20 cellular contexts compared by ENCODE assay signal in genomic region chr18:68865021-68865420, GRCh38.
"Had no signal": no experiment of that assay in that cellular context is flagged by ENCODE, and none has a peak within 500 bp of the region (broad histone marks: within the 10 kb centered on the region; RNA-seq: fewer than 3 reads in every experiment).

No MANE protein-coding gene starts in this region.

- H2AFZ ChIP-seq: parathyroid adenoma had no signal

- H3K9me3 Mint-ChIP-seq: activated T-cell treated with anti-CD3 and anti-CD28 coated beads, Interleukin-2, amount 50 U/mL, for 24 hours; activated T-helper 2 cell treated with anti-CD3 and anti-CD28 coated beads, Interferon-gamma antibody, Interleukin-2, Interleukin-4, amounts not matched to agents 10 μg/mL and 5 μg/mL and 100 μg/mL, durations not matched to agents 14 hours and 24 hours and 36 hours; endodermal cell; naive B cell; stimulated activated naive CD8-positive, alpha-beta T cell treated with anti-CD3 and anti-CD28 coated beads, Interleukin-15, Interleukin-2, amounts not matched to agents 100 ng/mL and 50 ng/mL, for 24 hours; WTC11 had no signal

- ATAC-seq: heart right ventricle, right cardiac atrium, WTC11 had no signal

- H3K27ac ChIP-seq: adrenal gland, heart right ventricle, parathyroid adenoma, tibial artery had no signal

- H3K79me2 ChIP-seq: parathyroid adenoma had no signal

- H3K4me1 Mint-ChIP-seq: naive B cell, WTC11 had no signal

- H3K36me3 ChIP-seq: adrenal gland, heart right ventricle, tibial artery had no signal

- H3K9me3 ChIP-seq: heart right ventricle, tibial artery had no signal

- DNase-seq: activated naive CD4-positive, alpha-beta T cell; activated T-cell treated with anti-CD3 and anti-CD28 coated beads, Interleukin-2, amount 50 U/mL, for 24 hours; adrenal gland; central memory CD4-positive, alpha-beta T cell; endodermal cell; heart right ventricle; naive B cell; nucleus accumbens; right cardiac atrium; stimulated activated CD4-positive, alpha-beta T cell treated with anti-CD3 and anti-CD28 coated beads, Interleukin-12 subunit alpha, Interleukin-12 subunit beta, amount 100 ng/mL, for 4 hours; stimulated activated CD4-positive, alpha-beta T cell treated with anti-CD3 and anti-CD28 coated beads, Interleukin-4, amount 100 ng/mL, for 4 hours; substantia nigra; T-helper 9 cell; tibial artery had no signal

- H3K4me3 ChIP-seq: adrenal gland, heart right ventricle, lung, tibial artery had no signal

- H3K4me3 Mint-ChIP-seq: activated naive CD8-positive, alpha-beta T cell; activated T-cell treated with anti-CD3 and anti-CD28 coated beads, Interleukin-2, amount 50 U/mL, for 24 hours; endodermal cell; naive B cell; stimulated activated naive CD8-positive, alpha-beta T cell treated with anti-CD3 and anti-CD28 coated beads, Interleukin-15, Interleukin-2, amounts not matched to agents 100 ng/mL and 50 ng/mL, for 24 hours; WTC11 had no signal

- H3K4me1 ChIP-seq: adrenal gland, parathyroid adenoma, tibial artery had no signal

- H3K36me3 Mint-ChIP-seq: activated naive CD8-positive, alpha-beta T cell; naive B cell; WTC11 had no signal

- H3K27me3 ChIP-seq: adrenal gland, heart right ventricle, tibial artery had no signal

- H3K27ac Mint-ChIP-seq: activated naive CD8-positive, alpha-beta T cell; activated T-cell treated with anti-CD3 and anti-CD28 coated beads, Interleukin-2, amount 50 U/mL, for 24 hours; activated T-helper 2 cell treated with anti-CD3 and anti-CD28 coated beads, Interferon-gamma antibody, Interleukin-2, Interleukin-4, amounts not matched to agents 10 μg/mL and 5 μg/mL and 100 μg/mL, durations not matched to agents 14 hours and 24 hours and 36 hours; endodermal cell; stimulated activated naive CD8-positive, alpha-beta T cell treated with anti-CD3 and anti-CD28 coated beads, Interleukin-15, Interleukin-2, amounts not matched to agents 100 ng/mL and 50 ng/mL, for 24 hours; WTC11 had no signal

- H3K9ac ChIP-seq: parathyroid adenoma had no signal

- H3K27me3 Mint-ChIP-seq: activated naive CD8-positive, alpha-beta T cell; activated T-cell treated with anti-CD3 and anti-CD28 coated beads, Interleukin-2, amount 50 U/mL, for 24 hours; naive B cell; stimulated activated naive CD8-positive, alpha-beta T cell treated with anti-CD3 and anti-CD28 coated beads, Interleukin-15, Interleukin-2, amounts not matched to agents 100 ng/mL and 50 ng/mL, for 24 hours had no signal
